Comparison of ENCODE assay signal across 9 cellular contexts in genomic region chr3:46986782-46987484, GRCh38. TPM values are rescaled to one million over a fixed set of nuclear protein-coding genes. Genes with fewer than 3 reads are reported as not detected.
A peak's percentile ranks its signal among the peaks of the same experiment; 100 is the strongest.
DNase-seq lines count a peak whose midpoint lies in the region; ATAC-seq and TF ChIP-seq lines count a peak whose summit lies in the region.
"Had no signal": no experiment of that assay in that cellular context is flagged by ENCODE, and none has a peak within 500 bp of the region (broad histone marks: within the 10 kb centered on the region; RNA-seq: fewer than 3 reads in every experiment).

No MANE protein-coding gene starts in this region.

- intact Hi-C loops in dendritic cell treated with granulocyte-macrophage colony-stimulating factor and Interleukin-4, amounts not matched to agents 40 ng/mL and 50 ng/mL, for 4 days (cut with micrococcal nuclease), result no loop called here
- intact Hi-C loops in natural killer cell (cut with micrococcal nuclease), result loop anchor here (1.0 to 2.0 kb wide), 2 partner anchors 8 to 22 kb away; partner anchors contain the start of gene NBEAL2

- DNase-seq in Karpas-422 (no peak), natural killer cell (no peak), glomerular visceral epithelial cell (ENCODE audit: extremely low spot score) (no peak), NCI-H2107 (lab: John Stamatoyannopoulos, UW) (no peak), NCI-H446 treated with DMSO at 0.1 percent for 48 hours (lab: John Stamatoyannopoulos, UW) (no peak)
- DNase-seq: NCI-H187 had no signal

- TF ChIP-seq CTCF in natural killer cell (IDR thresholded peaks at IDR 0.05), result no peak

- no peak overlapping the region for H3K4me3 Mint-ChIP-seq in dendritic cell treated with granulocyte-macrophage colony-stimulating factor and Interleukin-4, amounts not matched to agents 40 ng/mL and 50 ng/mL, for 4 days
- H3K4me3 Mint-ChIP-seq in natural killer cell, result peak overlapping the region; percentile 81

- H3K4me1 ChIP-seq in ES-I3 (ENCODE audit: insufficient read depth, low read length) (peaks cover 26% of the 10 kb centered on the region), Karpas-422 (ENCODE audit: low read length) (peaks cover 89% of the 10 kb centered on the region)

- H3K4me1 Mint-ChIP-seq in dendritic cell treated with granulocyte-macrophage colony-stimulating factor and Interleukin-4, amounts not matched to agents 40 ng/mL and 50 ng/mL, for 4 days (ENCODE audit: low read depth), result peaks cover 100% of the 10 kb centered on the region
- H3K4me1 Mint-ChIP-seq in natural killer cell, result peaks cover 49 to 89% of the 10 kb centered on the region in 2 donors

- peak overlapping the region; percentile 84 for H3K27ac ChIP-seq in Karpas-422 (ENCODE audit: low read length)

- peak overlapping the region; percentile 16; the same call in 1 of the 2 replicates for H3K9ac ChIP-seq in ES-I3 (ENCODE audit: low read depth, low read length)
- peak overlapping the region; percentile 57 for H3K9ac ChIP-seq in Karpas-422 (ENCODE audit: low read length)

- no peaks in the 10 kb centered on the region for H3K27me3 Mint-ChIP-seq in dendritic cell treated with granulocyte-macrophage colony-stimulating factor and Interleukin-4, amounts not matched to agents 40 ng/mL and 50 ng/mL, for 4 days
- H3K27me3 Mint-ChIP-seq in natural killer cell (ENCODE audit: low read depth in 2 of 2), result no peaks in the 10 kb centered on the region

- no peaks in the 10 kb centered on the region for H3K9me3 Mint-ChIP-seq in dendritic cell treated with granulocyte-macrophage colony-stimulating factor and Interleukin-4, amounts not matched to agents 40 ng/mL and 50 ng/mL, for 4 days
- no peaks in the 10 kb centered on the region for H3K9me3 Mint-ChIP-seq in natural killer cell

- ATAC-seq in natural killer cell, result no peak
- no peak for ATAC-seq in HG02884 (IDR thresholded peaks at IDR 0.05; ENCODE audit: unreplicated experiment)

- H2AFZ ChIP-seq in Karpas-422 (ENCODE audit: low read length), result no peak overlapping the region

- no peaks in the 10 kb centered on the region for H3K27me3 ChIP-seq in Karpas-422 (ENCODE audit: low read length)

- H3K27ac Mint-ChIP-seq in dendritic cell treated with granulocyte-macrophage colony-stimulating factor and Interleukin-4, amounts not matched to agents 40 ng/mL and 50 ng/mL, for 4 days, result peak overlapping the region; percentile 78
- H3K27ac Mint-ChIP-seq in natural killer cell, result peak overlapping the region; percentile 84 to 88

- H3K4me3 ChIP-seq in Karpas-422 (ENCODE audit: low read length), result peak overlapping the region; percentile 19; the same call in 1 of the 2 replicates

- peaks cover 18% of the 10 kb centered on the region; the same call in 1 of the 2 replicates for H4K20me1 ChIP-seq in Karpas-422 (ENCODE audit: insufficient read depth, low read depth, low read length)

- H3K36me3 ChIP-seq in ES-I3 (ENCODE audit: insufficient read depth, low read length), result no peaks in the 10 kb centered on the region
- H3K36me3 ChIP-seq in Karpas-422 (ENCODE audit: insufficient read depth, low read length), result peaks cover 16% of the 10 kb centered on the region

- no peaks in the 10 kb centered on the region for H3K9me3 ChIP-seq in ES-I3 (ENCODE audit: control insufficient read depth, insufficient read depth, low read length)
- no peaks in the 10 kb centered on the region for H3K9me3 ChIP-seq in Karpas-422 (ENCODE audit: low read length)

- H3K79me2 ChIP-seq in Karpas-422 (ENCODE audit: low read length), result peaks cover 61% of the 10 kb centered on the region

- H3K9me2 ChIP-seq in Karpas-422 (replicated peaks; ENCODE audit: insufficient read depth, low read length), result no peaks in the 10 kb centered on the region

- H3K36me3 Mint-ChIP-seq in dendritic cell treated with granulocyte-macrophage colony-stimulating factor and Interleukin-4, amounts not matched to agents 40 ng/mL and 50 ng/mL, for 4 days (ENCODE audit: low read depth), result peaks cover 41% of the 10 kb centered on the region
- no peaks in the 10 kb centered on the region for H3K36me3 Mint-ChIP-seq in natural killer cell

- peak overlapping the region; percentile 46 for H3K4me2 ChIP-seq in Karpas-422 (ENCODE audit: low read depth, low read length, poor library complexity, severe bottlenecking)

RNA-seq across cellular contexts. Expression of gene NBEAL2, which starts 7.5 kb away (rescaled TPM):
- 60.5 and 133 TPM in 2 replicates for total RNA-seq in Karpas-422 (2014; rRNA removed; shearing (Covaris generic); ENCODE audit: low replicate concordance)
- 100 to 1,000 TPM; 453 to 536 (median 532) TPM for total RNA-seq in natural killer cell

RNA-seq across cellular contexts. Expression of gene CCDC12, which starts 10.4 kb away (rescaled TPM):
- 40.2 and 83.5 TPM in 2 replicates for total RNA-seq in Karpas-422 (2014; rRNA removed; shearing (Covaris generic); ENCODE audit: low replicate concordance)
- 100 to 1,000 TPM; 104 to 114 (median 111) TPM for total RNA-seq in natural killer cell
